1 cellular context compared by ENCODE assay signal in genomic region chr12:94326727-94327126, GRCh38.
TF ChIP-seq lines count a peak whose summit lies in the region.

No MANE protein-coding gene starts in this region.

TF ChIP-seq in endothelial cell of umbilical vein, 7 proteins besides CTCF, POLR2A, EP300 and RAD21 (continued from another document):
- TF ChIP-seq MAX (IDR thresholded peaks at IDR 0.05; ENCODE audit: insufficient read depth, insufficient read length) = no peak
